In the genomic region with DNA sequence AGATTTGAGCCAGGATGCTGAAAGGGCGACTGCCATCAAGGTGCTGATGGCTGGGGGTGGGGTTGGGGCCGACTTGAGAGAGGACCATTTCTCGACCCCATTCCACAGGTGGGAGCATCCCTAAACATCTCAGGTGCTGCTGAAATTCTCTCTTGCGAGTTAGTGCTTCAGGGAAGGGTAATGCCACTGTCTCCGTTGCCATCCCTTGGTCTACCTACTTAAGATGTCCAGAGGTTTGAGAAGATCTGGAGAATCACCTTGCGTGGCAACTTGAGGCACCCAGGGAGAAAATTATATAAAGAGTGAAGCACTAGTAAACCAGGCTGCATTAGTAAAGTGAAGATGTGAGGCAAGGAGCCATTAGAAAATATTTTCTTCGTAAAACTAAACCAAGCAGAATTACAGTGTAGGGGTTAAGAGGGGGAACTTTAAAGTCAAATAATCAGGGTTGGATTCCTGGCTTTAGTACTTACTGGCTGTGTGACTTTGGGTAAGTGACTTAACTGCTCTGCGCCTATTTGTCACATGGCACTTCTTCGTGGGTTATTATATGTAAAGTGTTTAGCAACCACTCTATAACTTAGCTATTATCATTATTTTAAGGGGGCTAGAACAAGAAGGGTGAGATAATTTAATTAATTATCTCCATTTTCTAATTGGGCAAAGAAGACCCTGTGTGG, we compare ENCODE assay signal across 8 cellular contexts. TPM values are rescaled to one million over a fixed set of nuclear protein-coding genes. Genes with fewer than 3 reads are reported as not detected.
DNase-seq lines count a peak whose midpoint lies in the region; ATAC-seq and TF ChIP-seq lines count a peak whose summit lies in the region.

No MANE protein-coding gene starts in this region.

- CTCF ChIA-PET in MCF 10A (lab: Yijun Ruan, JAX) = no interaction called here

- H3K27me3 ChIP-seq in left ventricle myocardium inferior (ENCODE audit: low read depth) (no peaks in the 10 kb centered on the region), mononuclear cell (ENCODE audit: insufficient read depth, low read length) (no peaks in the 10 kb centered on the region), vagina (no peaks in the 10 kb centered on the region)

- intact Hi-C loops in left ventricle myocardium inferior (cut with micrococcal nuclease) (loop anchor here (10.0 kb wide), 1 partner anchor 139 kb away; no protein-coding TSS in a partner anchor), left cardiac atrium (cut with DNase I) (loop anchor here (10.0 kb wide), 3 partner anchors 119 to 229 kb away; no protein-coding TSS in a partner anchor), MCF 10A (cut with micrococcal nuclease) (no loop called here), vagina (cut with DNase I) (loop anchor here (10.0 kb wide), 3 partner anchors 69 to 199 kb away; no protein-coding TSS in a partner anchor)

- H3K4me1 Mint-ChIP-seq in MCF 10A (ENCODE audit: insufficient read depth, unreplicated experiment) = no peaks in the 10 kb centered on the region

- POLR2A ChIA-PET in MCF 10A (lab: Yijun Ruan, JAX) = no interaction called here

- no peaks in the 10 kb centered on the region for H3K9me3 ChIP-seq in left ventricle myocardium inferior (replicated peaks)
- H3K9me3 ChIP-seq in mononuclear cell (ENCODE audit: low read depth, low read length) = no peaks in the 10 kb centered on the region
- no peaks in the 10 kb centered on the region for H3K9me3 ChIP-seq in vagina

- peak overlapping the region; percentile 71 for H3K4me3 Mint-ChIP-seq in MCF 10A (ENCODE audit: unreplicated experiment)

- BruUV-seq in MCF 10A (replicated peaks; lab: Mats Ljungman, UMichigan) = no TSS peak

- no peaks in the 10 kb centered on the region for H3K27me3 Mint-ChIP-seq in MCF 10A (ENCODE audit: insufficient read depth, unreplicated experiment)

- H3K9me3 Mint-ChIP-seq in MCF 10A (ENCODE audit: unreplicated experiment) = no peaks in the 10 kb centered on the region

- ATAC-seq in left cardiac atrium (no peak), HG03342 (IDR thresholded peaks at IDR 0.05; ENCODE audit: unreplicated experiment) (no peak)

- H3K27ac Mint-ChIP-seq in MCF 10A (ENCODE audit: low read depth, unreplicated experiment) = no peak overlapping the region

- H3K27ac ChIP-seq in left ventricle myocardium inferior (replicated peaks) (peak overlapping the region; percentile 91), vagina (peak overlapping the region; percentile 77)

- no peak for TF ChIP-seq CTCF in left ventricle myocardium inferior (IDR thresholded peaks at IDR 0.05; ENCODE audit: borderline replicate concordance)
- no peak for TF ChIP-seq CTCF in MCF 10A (IDR thresholded peaks at IDR 0.05; ENCODE audit: unreplicated experiment)
- TF ChIP-seq CTCF in vagina (IDR thresholded peaks at IDR 0.05) = no peak

- TF ChIP-seq POLR2A in vagina (IDR thresholded peaks at IDR 0.05) = no peak

- H3K36me3 ChIP-seq in left ventricle myocardium inferior (no peaks in the 10 kb centered on the region), vagina (no peaks in the 10 kb centered on the region)

- DNase-seq in left ventricle myocardium inferior = no peak
- DNase-seq in left cardiac atrium = no peak
- DNase-seq in MCF 10A (ENCODE audit: unreplicated experiment) = no peak
- DNase-seq in vagina (ENCODE audit: extremely low spot score in 2 of 2) = no peak
- DNase-seq in HuH-7.5 (ENCODE audit: low spot score) = no peak
- DNase-seq in glomerular visceral epithelial cell (ENCODE audit: extremely low spot score) = no peak

- H3K36me3 Mint-ChIP-seq in MCF 10A (ENCODE audit: insufficient read depth, unreplicated experiment) = no peaks in the 10 kb centered on the region

- H3K4me1 ChIP-seq in left ventricle myocardium inferior (peaks cover 88% of the 10 kb centered on the region), mononuclear cell (ENCODE audit: insufficient read depth, low read length) (peaks cover 70% of the 10 kb centered on the region), vagina (peaks cover 31% of the 10 kb centered on the region)

- H3K4me3 ChIP-seq in left ventricle myocardium inferior (peak overlapping the region; percentile 82), mononuclear cell (ENCODE audit: low read length) (peak overlapping the region; percentile 88), vagina (peak overlapping the region; percentile 77 to 88)

RNA-seq across cellular contexts. Expression of a gene that starts 0.7 kb away (rescaled TPM):
- total RNA-seq in left ventricle myocardium inferior (22.9 TPM), left cardiac atrium (10 to 100 TPM; 28.0 to 28.8 TPM), MCF 10A (2022) (2.1 and 4.5 TPM in 2 replicates), mononuclear cell (50.4 TPM), vagina (47.4 TPM)
